Comparison of ENCODE assay signal across 9 cellular contexts in genomic region chr4:73434311-73434710, GRCh38. TPM values are rescaled to one million over a fixed set of nuclear protein-coding genes. Genes with fewer than 3 reads are reported as not detected.
DNase-seq lines count a peak whose midpoint lies in the region; ATAC-seq, FAIRE-seq and TF ChIP-seq lines count a peak whose summit lies in the region.
"Had no signal": no experiment of that assay in that cellular context is flagged by ENCODE, and none has a peak within 500 bp of the region (broad histone marks: within the 10 kb centered on the region; RNA-seq: fewer than 3 reads in every experiment).

No MANE protein-coding gene starts in this region.

- H3K27ac ChIP-seq in left ventricle myocardium inferior (replicated peaks): no peak overlapping the region
- H3K27ac ChIP-seq in coronary artery: no peak overlapping the region

- H3K4me3 Mint-ChIP-seq in activated naive CD4-positive, alpha-beta T cell treated with anti-CD3 and anti-CD28 coated beads, Interleukin-2, amount 10 ng/mL, durations not matched to agents 7 days and 5 days: no peak overlapping the region
- H3K4me3 Mint-ChIP-seq: naive B cell had no signal

- DNase-seq in left ventricle myocardium inferior (no peak), left cardiac atrium (no peak), HTR-8/SVneo (ENCODE audit: insufficient read length, low spot score) (peak; percentile 5), coronary artery (ENCODE audit: low spot score) (no peak), DMS153 treated with DMSO at 0.1 percent for 48 hours (lab: John Stamatoyannopoulos, UW; ENCODE audit: unreplicated experiment) (no peak), RPMI8226 (no peak), cerebellum (ENCODE audit: low spot score) (no peak)
- DNase-seq in activated naive CD4-positive, alpha-beta T cell treated with anti-CD3 and anti-CD28 coated beads, Interleukin-2, amount 10 ng/mL, durations not matched to agents 7 days and 5 days: no peak
- DNase-seq: naive B cell had no signal

- CTCF ChIA-PET in activated naive CD4-positive, alpha-beta T cell treated with anti-CD3 and anti-CD28 coated beads, Interleukin-2, amount 10 ng/mL, durations not matched to agents 7 days and 5 days (lab: Charles Lee): no interaction called here

- ATAC-seq in left cardiac atrium: no peak

- no peaks in the 10 kb centered on the region for H3K27me3 Mint-ChIP-seq in activated naive CD4-positive, alpha-beta T cell treated with anti-CD3 and anti-CD28 coated beads, Interleukin-2, amount 10 ng/mL, durations not matched to agents 7 days and 5 days

- no peak overlapping the region for H3K27ac Mint-ChIP-seq in activated naive CD4-positive, alpha-beta T cell treated with anti-CD3 and anti-CD28 coated beads, Interleukin-2, amount 10 ng/mL, durations not matched to agents 7 days and 5 days
- H3K27ac Mint-ChIP-seq: naive B cell had no signal

- H3K4me1 Mint-ChIP-seq in activated naive CD4-positive, alpha-beta T cell treated with anti-CD3 and anti-CD28 coated beads, Interleukin-2, amount 10 ng/mL, durations not matched to agents 7 days and 5 days: no peaks in the 10 kb centered on the region
- H3K4me1 Mint-ChIP-seq: naive B cell had no signal

- no peaks in the 10 kb centered on the region for H3K9me3 Mint-ChIP-seq in activated naive CD4-positive, alpha-beta T cell treated with anti-CD3 and anti-CD28 coated beads, Interleukin-2, amount 10 ng/mL, durations not matched to agents 7 days and 5 days
- H3K9me3 Mint-ChIP-seq: naive B cell had no signal

- no peaks in the 10 kb centered on the region for H3K36me3 Mint-ChIP-seq in activated naive CD4-positive, alpha-beta T cell treated with anti-CD3 and anti-CD28 coated beads, Interleukin-2, amount 10 ng/mL, durations not matched to agents 7 days and 5 days
- H3K36me3 Mint-ChIP-seq: naive B cell had no signal

- H3K9me3 ChIP-seq in left ventricle myocardium inferior (replicated peaks): no peaks in the 10 kb centered on the region

- peak; percentile 40 for TF ChIP-seq CTCF in left ventricle myocardium inferior (IDR thresholded peaks at IDR 0.05; ENCODE audit: borderline replicate concordance)
- TF ChIP-seq CTCF in coronary artery (IDR thresholded peaks at IDR 0.05): peak; percentile 25

- no peaks in the 10 kb centered on the region for H3K4me1 ChIP-seq in left ventricle myocardium inferior

- no peak for FAIRE-seq in HTR-8/SVneo (lab: Jason Lieb, UNC)

- H3K36me3 ChIP-seq in left ventricle myocardium inferior: no peaks in the 10 kb centered on the region

- H3K4me3 ChIP-seq in left ventricle myocardium inferior (no peak overlapping the region), coronary artery (no peak overlapping the region)

- H3K27me3 ChIP-seq in left ventricle myocardium inferior (ENCODE audit: low read depth): no peaks in the 10 kb centered on the region

- intact Hi-C loops in left ventricle myocardium inferior (cut with micrococcal nuclease) (no loop called here), left cardiac atrium (cut with DNase I) (no loop called here)

RNA-seq across cellular contexts. Expression of gene AFP, which starts 1.7 kb away (rescaled TPM):
- not detected for total RNA-seq in left ventricle myocardium inferior
- total RNA-seq in left cardiac atrium: not detected
- 0.36 TPM for total RNA-seq in cerebellum

RNA-seq across cellular contexts. Expression of gene ALB, which starts 30.2 kb away (rescaled TPM):
- not detected for total RNA-seq in left ventricle myocardium inferior
- total RNA-seq in left cardiac atrium: 1 to 10 TPM; 1.5 to 2.2 TPM
- total RNA-seq in cerebellum: 7.3 TPM

RNA-seq across cellular contexts. Expression of gene AFM, which starts 47.2 kb away (rescaled TPM):
- not detected for total RNA-seq in left ventricle myocardium inferior
- not detected for total RNA-seq in left cardiac atrium
- not detected for total RNA-seq in cerebellum
